ENCODE assay signal across 27 cellular contexts in genomic region chr1:32770221-32770731, GRCh38. TPM values are rescaled to one million over a fixed set of nuclear protein-coding genes. Genes with fewer than 3 reads are reported as not detected.
A peak's percentile ranks its signal among the peaks of the same experiment; 100 is the strongest.
DNase-seq lines count a peak whose midpoint lies in the region; ATAC-seq and TF ChIP-seq lines count a peak whose summit lies in the region.
"Had no signal": no experiment of that assay in that cellular context is flagged by ENCODE, and none has a peak within 500 bp of the region (broad histone marks: within the 10 kb centered on the region; RNA-seq: fewer than 3 reads in every experiment).

No MANE protein-coding gene starts in this region.

- no peaks in the 10 kb centered on the region for H3K79me2 ChIP-seq in GM23248 (ENCODE audit: insufficient read depth)

- no peak overlapping the region for H3K4me2 ChIP-seq in GM23248 (ENCODE audit: unreplicated experiment)

- H3K9ac ChIP-seq in GM23248: no peak overlapping the region

- intact Hi-C loops in esophagus squamous epithelium (cut with DNase I): loop anchor here (5.0 kb wide), 1 partner anchor 58 kb away; no protein-coding TSS in a partner anchor
- intact Hi-C loops in posterior vena cava (cut with DNase I): loop anchor here (5.0 kb wide), 1 partner anchor 58 kb away; no protein-coding TSS in a partner anchor

- no peaks in the 10 kb centered on the region for H3K9me3 ChIP-seq in esophagus squamous epithelium
- no peaks in the 10 kb centered on the region for H3K9me3 ChIP-seq in GM23248 (ENCODE audit: low read depth)
- H3K9me3 ChIP-seq: breast epithelium, heart right ventricle, neutrophil, prostate gland, upper lobe of left lung had no signal

- H2AFZ ChIP-seq in GM23248: no peak overlapping the region

- TF ChIP-seq POLR2A in esophagus squamous epithelium (IDR thresholded peaks at IDR 0.05): no peak

- H3K27me3 ChIP-seq in esophagus squamous epithelium: no peaks in the 10 kb centered on the region
- H3K27me3 ChIP-seq in GM23248 (replicated peaks; ENCODE audit: insufficient read depth): no peaks in the 10 kb centered on the region
- H3K27me3 ChIP-seq: breast epithelium, heart right ventricle, neutrophil, upper lobe of left lung had no signal

- peak overlapping the region; percentile 17 to 96 (median 48) for H3K27ac ChIP-seq in esophagus squamous epithelium
- no peak overlapping the region for H3K27ac ChIP-seq in GM23248
- H3K27ac ChIP-seq: 22Rv1, heart right ventricle, neutrophil, upper lobe of left lung had no signal

- H3K4me1 ChIP-seq in esophagus squamous epithelium: peaks cover 31 to 96% (median 59%) of the 10 kb centered on the region in 3 donors
- H3K4me1 ChIP-seq in GM23248 (ENCODE audit: insufficient read depth): peaks cover 2% of the 10 kb centered on the region

- DNase-seq in NCI-H1417 (lab: John Stamatoyannopoulos, UW) (peak in 2 of 3 experiments; percentile 19 to 21), NCI-H1417 treated with DMSO at 0.1 percent for 48 hours (lab: John Stamatoyannopoulos, UW) (no peak), NCI-H2107 (lab: John Stamatoyannopoulos, UW) (peak; percentile 54), esophagus squamous epithelium (lab: John Stamatoyannopoulos, UW) (no peak), posterior vena cava (ENCODE audit: low spot score) (peak; percentile 76), GM23248 (no peak)
- DNase-seq: CD8-positive, alpha-beta T cell; effector CD8-positive, alpha-beta T cell; heart right ventricle; KBM-7; kidney glomerular epithelial cell; NCI-H1105 treated with DMSO at 0.1 percent for 48 hours; NCI-H510A; NK-92 treated with Interleukin-12 subunit alpha and Interleukin-12 subunit beta, amount 100 ng/mL, for 24 hours; SIG-M5; stimulated activated CD4-positive, alpha-beta T cell treated with anti-CD3 and anti-CD28 coated beads, Interleukin-4, amount 100 ng/mL, for 4 hours; substantia nigra; T-helper 9 cell had no signal

- no peak for ATAC-seq in GM19397 (IDR thresholded peaks at IDR 0.05; ENCODE audit: unreplicated experiment)
- no peak for ATAC-seq in HG03565 (IDR thresholded peaks at IDR 0.05; ENCODE audit: unreplicated experiment)
- ATAC-seq: CD8-positive, alpha-beta T cell; stimulated activated memory B cell treated with anti-CD40 and anti-IgM and Interleukin-4, amounts not matched to agents 10 μg/mL and 1 μg/mL and 100 μg/mL, for 72 hours; WTC11 had no signal

- in situ Hi-C loops in GM23248 (cut with MboI): no loop called here

- H3F3A ChIP-seq in GM23248 (ENCODE audit: insufficient read depth): peaks cover 9% of the 10 kb centered on the region

- WGBS in esophagus squamous epithelium, 2 donors: 90 to 94% methylated on average over 7 to 8 of the region's 25 CpGs
- 92 to 97% methylated on average over 19 to 25 of the region's 25 CpGs for WGBS in GM23248 (ENCODE audit: low coverage in 1 of 2, low lambda C conversion rate in 2 of 2, missing lambda C conversion rate in 2 of 2), 2 experiments

- H3K9me2 ChIP-seq in GM23248 (ENCODE audit: insufficient read depth): no peaks in the 10 kb centered on the region

- H3K36me3 ChIP-seq in esophagus squamous epithelium (peaks cover 13 to 82% (median 23%) of the 10 kb centered on the region in 3 donors), GM23248 (ENCODE audit: low read depth) (peaks cover 12% of the 10 kb centered on the region; the same call in 1 of the 2 replicates)
- H3K36me3 ChIP-seq: breast epithelium, prostate gland had no signal

- no peak for TF ChIP-seq CTCF in esophagus squamous epithelium (IDR thresholded peaks at IDR 0.05)

- H4K20me1 ChIP-seq in GM23248 (ENCODE audit: insufficient read depth): no peaks in the 10 kb centered on the region

- H3K4me3 ChIP-seq in esophagus squamous epithelium (no peak overlapping the region), GM23248 (no peak overlapping the region)
- H3K4me3 ChIP-seq: breast epithelium, heart right ventricle, prostate gland, upper lobe of left lung had no signal

RNA-seq across cellular contexts. Expression of gene YARS1, which starts 46.9 kb away (rescaled TPM):
- total RNA-seq in esophagus squamous epithelium (10 to 100 TPM; 46.7 to 92.0 (median 62.3) TPM), posterior vena cava (10 to 100 TPM; 74.2 to 85.5 TPM)
- total RNA-seq in GM23248 (2014; rRNA removed; shearing (Covaris generic)): 125 and 135 TPM in 2 replicates
- 179 and 185 TPM in 2 replicates for polyA plus RNA-seq in GM23248 (2016; fragmentation: Nextera tagmentation; extraction: Ambion mirVana)

RNA-seq across cellular contexts. Expression of gene S100PBP, which starts 47.2 kb away (rescaled TPM):
- total RNA-seq in esophagus squamous epithelium (10 to 100 TPM in 2 of 4 donors, 1 to 10 TPM in 2; 6.5 to 20.0 (median 11.9) TPM), posterior vena cava (10 to 100 TPM; 24.2 to 30.8 TPM)
- total RNA-seq in GM23248 (2014; rRNA removed; shearing (Covaris generic)): 25.2 and 35.0 TPM in 2 replicates
- polyA plus RNA-seq in GM23248 (2016; fragmentation: Nextera tagmentation; extraction: Ambion mirVana): 12.1 and 15.7 TPM in 2 replicates

Comparison
In these comparisons a context has a peak if more than half of its experiments do, and no peak if none do; other contexts are left out.
1. DNase-seq: peak in NCI-H1417 (2 of 3), NCI-H2107 (single experiment) and posterior vena cava (single experiment); none in NCI-H1417 treated with DMSO at 0.1 percent for 48 hours (single experiment), esophagus squamous epithelium (single experiment) and GM23248 (single experiment).